ENCODE assay signal across 29 cellular contexts in genomic region chr10:129860396-129860795, GRCh38.
"Had no signal": no experiment of that assay in that cellular context is flagged by ENCODE, and none has a peak within 500 bp of the region (broad histone marks: within the 10 kb centered on the region; RNA-seq: fewer than 3 reads in every experiment).

No MANE protein-coding gene starts in this region.

- H3K4me1 ChIP-seq: pancreas, right lobe of liver, spleen, vagina had no signal

- H3K9ac ChIP-seq: neural progenitor cell had no signal

- H3K27ac Mint-ChIP-seq: naive thymus-derived CD4-positive, alpha-beta T cell; natural killer cell; nephron; neural progenitor cell; progenitor cell of endocrine pancreas; stimulated activated memory B cell treated with anti-CD40 and anti-IgM and Interleukin-4, amounts not matched to agents 10 μg/mL and 1 μg/mL and 100 μg/mL, for 72 hours; stimulated activated naive CD8-positive, alpha-beta T cell treated with anti-CD3 and anti-CD28 coated beads, Interleukin-15, amount 100 ng/mL, for 72 hours had no signal

- H3K27ac ChIP-seq: neural progenitor cell, neutrophil, pancreas, psoas muscle, right lobe of liver, skin epidermis, spleen, thoracic aorta, thyroid gland, tibial nerve, upper lobe of left lung, vagina had no signal

- H3K9me3 Mint-ChIP-seq: nephron; stimulated activated memory B cell treated with anti-CD40 and anti-IgM and Interleukin-4, amounts not matched to agents 10 μg/mL and 1 μg/mL and 100 μg/mL, for 72 hours; stimulated activated naive CD8-positive, alpha-beta T cell treated with anti-CD3 and anti-CD28 coated beads, Interleukin-15, amount 100 ng/mL, for 72 hours had no signal

- H3K27me3 ChIP-seq: neural progenitor cell, neutrophil, right lobe of liver, spleen, thyroid gland, tibial nerve, upper lobe of left lung, vagina had no signal

- H3K27me3 Mint-ChIP-seq: stimulated activated memory B cell treated with anti-CD40 and anti-IgM and Interleukin-4, amounts not matched to agents 10 μg/mL and 1 μg/mL and 100 μg/mL, for 72 hours; stimulated activated naive CD8-positive, alpha-beta T cell treated with anti-CD3 and anti-CD28 coated beads, Interleukin-15, amount 100 ng/mL, for 72 hours had no signal

- H3K36me3 Mint-ChIP-seq: naive thymus-derived CD4-positive, alpha-beta T cell; natural killer cell; neural progenitor cell; stimulated activated memory B cell treated with anti-CD40 and anti-IgM and Interleukin-4, amounts not matched to agents 10 μg/mL and 1 μg/mL and 100 μg/mL, for 72 hours had no signal

- H3K4me3 Mint-ChIP-seq: naive thymus-derived CD4-positive, alpha-beta T cell; natural killer cell; nephron; neural progenitor cell; stimulated activated memory B cell treated with anti-CD40 and anti-IgM and Interleukin-4, amounts not matched to agents 10 μg/mL and 1 μg/mL and 100 μg/mL, for 72 hours; stimulated activated naive CD8-positive, alpha-beta T cell treated with anti-CD3 and anti-CD28 coated beads, Interleukin-15, amount 100 ng/mL, for 72 hours had no signal

- H3K36me3 ChIP-seq: neural progenitor cell, neutrophil, pancreas, right lobe of liver, spleen, thoracic aorta, thyroid gland, upper lobe of left lung, vagina had no signal

- H3K4me1 Mint-ChIP-seq: naive thymus-derived CD4-positive, alpha-beta T cell; natural killer cell; nephron; stimulated activated memory B cell treated with anti-CD40 and anti-IgM and Interleukin-4, amounts not matched to agents 10 μg/mL and 1 μg/mL and 100 μg/mL, for 72 hours; stimulated activated naive CD8-positive, alpha-beta T cell treated with anti-CD3 and anti-CD28 coated beads, Interleukin-15, amount 100 ng/mL, for 72 hours had no signal

- H3K4me2 ChIP-seq: neural progenitor cell, smooth muscle cell had no signal

- H2AFZ ChIP-seq: neural progenitor cell had no signal

- DNase-seq: naive thymus-derived CD4-positive, alpha-beta T cell; natural killer cell; nucleus accumbens; pancreas; psoas muscle; right cardiac atrium; right lobe of liver; spleen; stimulated activated CD4-positive, alpha-beta T cell treated with anti-CD3 and anti-CD28 coated beads, Interleukin-12 subunit alpha, Interleukin-12 subunit beta, amount 100 ng/mL, for 4 hours; stimulated activated CD4-positive, alpha-beta T cell treated with anti-CD3 and anti-CD28 coated beads, Interleukin-1b, Interleukin-23, amount 100 ng/mL, for 48 hours; stimulated activated CD4-positive, alpha-beta T cell treated with anti-CD3 and anti-CD28 coated beads, Interleukin-4, amount 100 ng/mL, for 1 hour; stimulated activated CD4-positive, alpha-beta T cell treated with anti-CD3 and anti-CD28 coated beads, Interleukin-4, amount 100 ng/mL, for 4 hours; stimulated activated CD8-positive, alpha-beta memory T cell treated with anti-CD3 and anti-CD28 coated beads, Interleukin-4, amount 100 ng/mL, for 48 hours; stimulated activated naive CD4-positive, alpha-beta T cell; stimulated activated naive CD8-positive, alpha-beta T cell treated with anti-CD3 and anti-CD28 coated beads, Interleukin-15, amount 100 ng/mL, for 72 hours; stimulated activated naive CD8-positive, alpha-beta T cell treated with anti-CD3 and anti-CD28 coated beads, Interleukin-15, Interleukin-2, amounts not matched to agents 100 U/mL and 50 U/mL, for 24 hours; thyroid gland; trophoblast cell; upper lobe of left lung had no signal

- H3K9me3 ChIP-seq: neutrophil, pancreas, psoas muscle, right lobe of liver, thoracic aorta, thyroid gland, vagina had no signal

- H3K4me3 ChIP-seq: neural progenitor cell, pancreas, psoas muscle, right lobe of liver, skin epidermis, smooth muscle cell, spleen, thoracic aorta, thyroid gland, tibial nerve, upper lobe of left lung, vagina had no signal
